ENCODE assay signal across 11 cellular contexts in genomic region chr4:26192921-26193894, GRCh38.
DNase-seq lines count a peak whose midpoint lies in the region; ATAC-seq and TF ChIP-seq lines count a peak whose summit lies in the region.
"Had no signal": no experiment of that assay in that cellular context is flagged by ENCODE, and none has a peak within 500 bp of the region (broad histone marks: within the 10 kb centered on the region; RNA-seq: fewer than 3 reads in every experiment).

No MANE protein-coding gene starts in this region.

- H3K4me1 ChIP-seq in HEK293 (ENCODE audit: control insufficient read depth, insufficient read depth, low read length), result no peaks in the 10 kb centered on the region
- H3K4me1 ChIP-seq in aorta (ENCODE audit: control insufficient read depth in 1 of 2, insufficient read depth in 2 of 2, low read length in 2 of 2), result no peaks in the 10 kb centered on the region

- H3K9me3 ChIP-seq in HEK293 (ENCODE audit: control insufficient read depth, insufficient read depth, low read depth, low read length) (no peaks in the 10 kb centered on the region), T-helper 17 cell (ENCODE audit: control insufficient read depth, low read length, poor library complexity, severe bottlenecking) (no peaks in the 10 kb centered on the region), aorta (ENCODE audit: control insufficient read depth, low read length) (no peaks in the 10 kb centered on the region)

- CTCF ChIA-PET in HEK293 (lab: Yijun Ruan, JAX) (no interaction called here), HEK293T (lab: Yijun Ruan, JAX) (interaction anchor here (1.0 kb wide), 1 partner anchor 17 kb away, joined by 4 read pairs; no protein-coding TSS in a partner anchor)

- H3K27ac Mint-ChIP-seq in T-helper 17 cell, result peak overlapping the region; percentile 0

- WGBS in aorta, 2 donors, result 63% methylated on average over 8 of the region's 8 CpGs

- no peaks in the 10 kb centered on the region for H3K36me3 Mint-ChIP-seq in activated T-cell treated with anti-CD3 and anti-CD28 coated beads, Interleukin-2, amount 50 U/mL, for 4 hours (ENCODE audit: insufficient read depth)
- H3K36me3 Mint-ChIP-seq in T-helper 17 cell (ENCODE audit: low read depth), result no peaks in the 10 kb centered on the region

- peak overlapping the region; percentile 25 for H3K4me3 Mint-ChIP-seq in activated T-cell treated with anti-CD3 and anti-CD28 coated beads, Interleukin-2, amount 50 U/mL, for 4 hours
- H3K4me3 Mint-ChIP-seq in T-helper 17 cell, result peak overlapping the region; percentile 53

- H3K27me3 Mint-ChIP-seq in activated T-cell treated with anti-CD3 and anti-CD28 coated beads, Interleukin-2, amount 50 U/mL, for 4 hours (ENCODE audit: low read depth), result no peaks in the 10 kb centered on the region
- H3K27me3 Mint-ChIP-seq in T-helper 17 cell, result no peaks in the 10 kb centered on the region

- TF ChIP-seq CTCF in HEK293 (tag by site-specific recombination; IDR thresholded peaks at IDR 0.05), result 0 out of 2 replicates have a peak, but pooled peaks have one; percentile 8

- no peak overlapping the region for H3K4me3 ChIP-seq in HEK293 (ENCODE audit: low read depth, low read length)
- H3K4me3 ChIP-seq in aorta (ENCODE audit: low read length in 2 of 2), result no peak overlapping the region

- peak; percentile 57 to 63 for ATAC-seq in activated T-cell treated with anti-CD3 and anti-CD28 coated beads, Interleukin-2, amount 50 U/mL, for 4 hours
- ATAC-seq in T-helper 17 cell (no peak), aorta (ENCODE audit: low FRiP score) (no peak)
- ATAC-seq: right cardiac atrium had no signal

- POLR2A ChIA-PET in HEK293 (lab: Yijun Ruan, JAX) (no interaction called here), HEK293T (lab: Yijun Ruan, JAX) (interaction anchor here (0.6 to 1.2 kb wide), 2 partner anchors 14 to 126 kb away, joined by 3 to 5 read pairs; no protein-coding TSS in a partner anchor)

- intact Hi-C loops in aorta (cut with DNase I), result no loop called here

- H3K4me1 Mint-ChIP-seq in activated T-cell treated with anti-CD3 and anti-CD28 coated beads, Interleukin-2, amount 50 U/mL, for 4 hours (ENCODE audit: low read depth), result peaks cover 53% of the 10 kb centered on the region
- peaks cover 31% of the 10 kb centered on the region for H3K4me1 Mint-ChIP-seq in T-helper 17 cell

- no peaks in the 10 kb centered on the region for H3K36me3 ChIP-seq in HEK293 (ENCODE audit: control insufficient read depth in 2 of 2, insufficient read depth in 1 of 2, low read length in 2 of 2)
- no peaks in the 10 kb centered on the region for H3K36me3 ChIP-seq in aorta (ENCODE audit: control insufficient read depth in 1 of 2, insufficient read depth in 2 of 2, low read length in 1 of 2)

- H3K9me3 Mint-ChIP-seq in activated T-cell treated with anti-CD3 and anti-CD28 coated beads, Interleukin-2, amount 50 U/mL, for 4 hours, result no peaks in the 10 kb centered on the region

- no peaks in the 10 kb centered on the region for H3K27me3 ChIP-seq in aorta (ENCODE audit: control insufficient read depth in 1 of 2, insufficient read depth in 2 of 2, low read length in 1 of 2)

- no peak for DNase-seq in activated T-cell treated with anti-CD3 and anti-CD28 coated beads, Interleukin-2, amount 50 U/mL, for 4 hours
- DNase-seq in activated T-cell treated with anti-CD3 and anti-CD28 coated beads, Interleukin-2, amount 50 U/mL, for 1 hour, result no peak
- DNase-seq in T-helper 17 cell (no peak), putamen (ENCODE audit: low spot score) (peak; percentile 60), HEK293T (ENCODE audit: extremely low spot score) (no peak), aorta (no peak), ureter (ENCODE audit: low spot score) (no peak)
- DNase-seq: AML-193, NCI-H345, right cardiac atrium had no signal

- H3K27ac ChIP-seq in HEK293 (ENCODE audit: extremely low read depth, low read depth, low read length) (no peak overlapping the region), aorta (ENCODE audit: low read depth in 1 of 2, low read length in 2 of 2) (no peak overlapping the region)

TF ChIP-seq in HEK293, 187 proteins besides CTCF, POLR2A, EP300 and RAD21:
- TF ChIP-seq SCRT1 (tag by site-specific recombination; IDR thresholded peaks at IDR 0.05; ENCODE audit: borderline replicate concordance) (0 out of 2 replicates have a peak, but pooled peaks have one; percentile 35), ZNF670 (tag by site-specific recombination; IDR thresholded peaks at IDR 0.05; ENCODE audit: low read depth) (no peak), SCRT2 (tag by site-specific recombination; IDR thresholded peaks at IDR 0.05) (peak; percentile 71)

TF ChIP-seq in HEK293T, 16 proteins besides CTCF, POLR2A, EP300 and RAD21:
- TF ChIP-seq BHLHE40 (IDR thresholded peaks at IDR 0.05; ENCODE audit: borderline replicate concordance) (no peak), CTBP1 (IDR thresholded peaks at IDR 0.05; ENCODE audit: borderline replicate concordance) (no peak)

Comparison
In these comparisons a context has a peak if more than half of its experiments do, and no peak if none do; other contexts are left out.
1. ATAC-seq: peak in activated T-cell treated with anti-CD3 and anti-CD28 coated beads, Interleukin-2, amount 50 U/mL, for 4 hours (2 of 2); none in T-helper 17 cell (single experiment) and aorta (single experiment).